Comparison of ENCODE assay signal across 1 cellular context in the genomic region with DNA sequence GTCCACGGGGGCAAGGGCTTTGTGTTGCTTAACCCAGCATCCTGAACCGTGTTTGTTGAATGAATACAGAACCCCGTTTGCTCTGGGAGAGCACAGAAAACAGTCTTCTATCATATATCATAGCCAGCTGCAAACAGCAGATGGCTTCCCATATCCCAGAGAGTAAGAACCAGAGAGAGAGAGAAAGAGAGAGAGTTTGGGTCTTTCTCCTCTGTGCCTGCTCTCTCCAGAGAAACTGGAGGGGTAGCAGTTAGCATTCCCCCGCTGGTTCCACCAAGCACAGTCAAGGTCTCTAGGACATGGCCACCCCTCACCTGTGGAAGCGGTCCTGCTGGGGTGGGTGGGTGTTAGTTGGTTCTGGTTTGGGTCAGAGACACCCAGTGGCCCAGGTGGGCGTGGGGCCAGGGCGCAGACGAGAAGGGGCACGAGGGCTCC.
TF ChIP-seq lines count a peak whose summit lies in the region.

No MANE protein-coding gene starts in this region.

TF ChIP-seq in HepG2, 621 proteins besides CTCF, POLR2A, EP300 and RAD21 (continued from another document and continues in another):
- TF ChIP-seq, protein P1, sequence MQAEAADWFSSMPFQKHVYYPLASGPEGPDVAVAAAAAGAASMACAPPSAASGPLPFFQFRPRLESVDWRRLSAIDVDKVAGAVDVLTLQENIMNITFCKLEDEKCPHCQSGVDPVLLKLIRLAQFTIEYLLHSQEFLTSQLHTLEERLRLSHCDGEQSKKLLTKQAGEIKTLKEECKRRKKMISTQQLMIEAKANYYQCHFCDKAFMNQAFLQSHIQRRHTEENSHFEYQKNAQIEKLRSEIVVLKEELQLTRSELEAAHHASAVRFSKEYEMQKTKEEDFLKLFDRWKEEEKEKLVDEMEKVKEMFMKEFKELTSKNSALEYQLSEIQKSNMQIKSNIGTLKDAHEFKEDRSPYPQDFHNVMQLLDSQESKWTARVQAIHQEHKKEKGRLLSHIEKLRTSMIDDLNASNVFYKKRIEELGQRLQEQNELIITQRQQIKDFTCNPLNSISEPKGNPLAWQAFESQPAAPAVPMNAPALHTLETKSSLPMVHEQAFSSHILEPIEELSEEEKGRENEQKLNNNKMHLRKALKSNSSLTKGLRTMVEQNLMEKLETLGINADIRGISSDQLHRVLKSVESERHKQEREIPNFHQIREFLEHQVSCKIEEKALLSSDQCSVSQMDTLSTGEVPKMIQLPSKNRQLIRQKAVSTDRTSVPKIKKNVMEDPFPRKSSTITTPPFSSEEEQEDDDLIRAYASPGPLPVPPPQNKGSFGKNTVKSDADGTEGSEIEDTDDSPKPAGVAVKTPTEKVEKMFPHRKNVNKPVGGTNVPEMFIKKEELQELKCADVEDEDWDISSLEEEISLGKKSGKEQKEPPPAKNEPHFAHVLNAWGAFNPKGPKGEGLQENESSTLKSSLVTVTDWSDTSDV (CRISPR knock-in tag; IDR thresholded peaks at IDR 0.05): no peak
- TF ChIP-seq RXRA (CRISPR knock-in tag; IDR thresholded peaks at IDR 0.05) (0 out of 2 replicates have a peak, but pooled peaks have one; percentile 32), FOXO1 (CRISPR knock-in tag; IDR thresholded peaks at IDR 0.05) (no peak), TARDBP (CRISPR knock-in tag; IDR thresholded peaks at IDR 0.05) (0 out of 2 replicates have a peak, but pooled peaks have one; percentile 11), HHEX (CRISPR knock-in tag; IDR thresholded peaks at IDR 0.05) (no peak), ZNF292 (CRISPR knock-in tag; IDR thresholded peaks at IDR 0.05; ENCODE audit: borderline replicate concordance, low read depth) (no peak), ZNF33A (CRISPR knock-in tag; IDR thresholded peaks at IDR 0.05; ENCODE audit: borderline replicate concordance) (no peak), AGO2 (optimal IDR thresholded peaks at IDR 0.05; ENCODE audit: low read depth, low read length) (no peak), ZNF780A (CRISPR knock-in tag; IDR thresholded peaks at IDR 0.05) (0 out of 2 replicates have a peak, but pooled peaks have one; percentile 45), KDM4B (CRISPR knock-in tag; IDR thresholded peaks at IDR 0.05) (no peak), TMF1 (CRISPR knock-in tag; IDR thresholded peaks at IDR 0.05; ENCODE audit: low read depth) (no peak), ZNF234 (CRISPR knock-in tag; conservative IDR thresholded peaks at IDR 0.05) (no peak), SRSF1 (optimal IDR thresholded peaks at IDR 0.05; ENCODE audit: low read depth, low read length) (no peak), ZNF451 (CRISPR knock-in tag; IDR thresholded peaks at IDR 0.05) (no peak)
- TF ChIP-seq, protein P2, sequence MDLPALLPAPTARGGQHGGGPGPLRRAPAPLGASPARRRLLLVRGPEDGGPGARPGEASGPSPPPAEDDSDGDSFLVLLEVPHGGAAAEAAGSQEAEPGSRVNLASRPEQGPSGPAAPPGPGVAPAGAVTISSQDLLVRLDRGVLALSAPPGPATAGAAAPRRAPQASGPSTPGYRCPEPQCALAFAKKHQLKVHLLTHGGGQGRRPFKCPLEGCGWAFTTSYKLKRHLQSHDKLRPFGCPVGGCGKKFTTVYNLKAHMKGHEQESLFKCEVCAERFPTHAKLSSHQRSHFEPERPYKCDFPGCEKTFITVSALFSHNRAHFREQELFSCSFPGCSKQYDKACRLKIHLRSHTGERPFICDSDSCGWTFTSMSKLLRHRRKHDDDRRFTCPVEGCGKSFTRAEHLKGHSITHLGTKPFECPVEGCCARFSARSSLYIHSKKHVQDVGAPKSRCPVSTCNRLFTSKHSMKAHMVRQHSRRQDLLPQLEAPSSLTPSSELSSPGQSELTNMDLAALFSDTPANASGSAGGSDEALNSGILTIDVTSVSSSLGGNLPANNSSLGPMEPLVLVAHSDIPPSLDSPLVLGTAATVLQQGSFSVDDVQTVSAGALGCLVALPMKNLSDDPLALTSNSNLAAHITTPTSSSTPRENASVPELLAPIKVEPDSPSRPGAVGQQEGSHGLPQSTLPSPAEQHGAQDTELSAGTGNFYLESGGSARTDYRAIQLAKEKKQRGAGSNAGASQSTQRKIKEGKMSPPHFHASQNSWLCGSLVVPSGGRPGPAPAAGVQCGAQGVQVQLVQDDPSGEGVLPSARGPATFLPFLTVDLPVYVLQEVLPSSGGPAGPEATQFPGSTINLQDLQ (CRISPR knock-in tag; IDR thresholded peaks at IDR 0.05): no peak
- TF ChIP-seq, protein P3, sequence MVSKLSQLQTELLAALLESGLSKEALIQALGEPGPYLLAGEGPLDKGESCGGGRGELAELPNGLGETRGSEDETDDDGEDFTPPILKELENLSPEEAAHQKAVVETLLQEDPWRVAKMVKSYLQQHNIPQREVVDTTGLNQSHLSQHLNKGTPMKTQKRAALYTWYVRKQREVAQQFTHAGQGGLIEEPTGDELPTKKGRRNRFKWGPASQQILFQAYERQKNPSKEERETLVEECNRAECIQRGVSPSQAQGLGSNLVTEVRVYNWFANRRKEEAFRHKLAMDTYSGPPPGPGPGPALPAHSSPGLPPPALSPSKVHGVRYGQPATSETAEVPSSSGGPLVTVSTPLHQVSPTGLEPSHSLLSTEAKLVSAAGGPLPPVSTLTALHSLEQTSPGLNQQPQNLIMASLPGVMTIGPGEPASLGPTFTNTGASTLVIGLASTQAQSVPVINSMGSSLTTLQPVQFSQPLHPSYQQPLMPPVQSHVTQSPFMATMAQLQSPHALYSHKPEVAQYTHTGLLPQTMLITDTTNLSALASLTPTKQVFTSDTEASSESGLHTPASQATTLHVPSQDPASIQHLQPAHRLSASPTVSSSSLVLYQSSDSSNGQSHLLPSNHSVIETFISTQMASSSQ (IDR thresholded peaks at IDR 0.05; ENCODE audit: low read depth): no peak
- TF ChIP-seq, protein P3 (CRISPR knock-in tag; IDR thresholded peaks at IDR 0.05; ENCODE audit: borderline replicate concordance): no peak
- TF ChIP-seq, protein P4, sequence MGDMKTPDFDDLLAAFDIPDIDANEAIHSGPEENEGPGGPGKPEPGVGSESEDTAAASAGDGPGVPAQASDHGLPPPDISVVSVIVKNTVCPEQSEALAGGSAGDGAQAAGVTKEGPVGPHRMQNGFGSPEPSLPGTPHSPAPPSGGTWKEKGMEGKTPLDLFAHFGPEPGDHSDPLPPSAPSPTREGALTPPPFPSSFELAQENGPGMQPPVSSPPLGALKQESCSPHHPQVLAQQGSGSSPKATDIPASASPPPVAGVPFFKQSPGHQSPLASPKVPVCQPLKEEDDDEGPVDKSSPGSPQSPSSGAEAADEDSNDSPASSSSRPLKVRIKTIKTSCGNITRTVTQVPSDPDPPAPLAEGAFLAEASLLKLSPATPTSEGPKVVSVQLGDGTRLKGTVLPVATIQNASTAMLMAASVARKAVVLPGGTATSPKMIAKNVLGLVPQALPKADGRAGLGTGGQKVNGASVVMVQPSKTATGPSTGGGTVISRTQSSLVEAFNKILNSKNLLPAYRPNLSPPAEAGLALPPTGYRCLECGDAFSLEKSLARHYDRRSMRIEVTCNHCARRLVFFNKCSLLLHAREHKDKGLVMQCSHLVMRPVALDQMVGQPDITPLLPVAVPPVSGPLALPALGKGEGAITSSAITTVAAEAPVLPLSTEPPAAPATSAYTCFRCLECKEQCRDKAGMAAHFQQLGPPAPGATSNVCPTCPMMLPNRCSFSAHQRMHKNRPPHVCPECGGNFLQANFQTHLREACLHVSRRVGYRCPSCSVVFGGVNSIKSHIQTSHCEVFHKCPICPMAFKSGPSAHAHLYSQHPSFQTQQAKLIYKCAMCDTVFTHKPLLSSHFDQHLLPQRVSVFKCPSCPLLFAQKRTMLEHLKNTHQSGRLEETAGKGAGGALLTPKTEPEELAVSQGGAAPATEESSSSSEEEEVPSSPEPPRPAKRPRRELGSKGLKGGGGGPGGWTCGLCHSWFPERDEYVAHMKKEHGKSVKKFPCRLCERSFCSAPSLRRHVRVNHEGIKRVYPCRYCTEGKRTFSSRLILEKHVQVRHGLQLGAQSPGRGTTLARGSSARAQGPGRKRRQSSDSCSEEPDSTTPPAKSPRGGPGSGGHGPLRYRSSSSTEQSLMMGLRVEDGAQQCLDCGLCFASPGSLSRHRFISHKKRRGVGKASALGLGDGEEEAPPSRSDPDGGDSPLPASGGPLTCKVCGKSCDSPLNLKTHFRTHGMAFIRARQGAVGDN (CRISPR knock-in tag; IDR thresholded peaks at IDR 0.05): 0 out of 2 replicates have a peak, but pooled peaks have one; percentile 45
- TF ChIP-seq, protein P5, sequence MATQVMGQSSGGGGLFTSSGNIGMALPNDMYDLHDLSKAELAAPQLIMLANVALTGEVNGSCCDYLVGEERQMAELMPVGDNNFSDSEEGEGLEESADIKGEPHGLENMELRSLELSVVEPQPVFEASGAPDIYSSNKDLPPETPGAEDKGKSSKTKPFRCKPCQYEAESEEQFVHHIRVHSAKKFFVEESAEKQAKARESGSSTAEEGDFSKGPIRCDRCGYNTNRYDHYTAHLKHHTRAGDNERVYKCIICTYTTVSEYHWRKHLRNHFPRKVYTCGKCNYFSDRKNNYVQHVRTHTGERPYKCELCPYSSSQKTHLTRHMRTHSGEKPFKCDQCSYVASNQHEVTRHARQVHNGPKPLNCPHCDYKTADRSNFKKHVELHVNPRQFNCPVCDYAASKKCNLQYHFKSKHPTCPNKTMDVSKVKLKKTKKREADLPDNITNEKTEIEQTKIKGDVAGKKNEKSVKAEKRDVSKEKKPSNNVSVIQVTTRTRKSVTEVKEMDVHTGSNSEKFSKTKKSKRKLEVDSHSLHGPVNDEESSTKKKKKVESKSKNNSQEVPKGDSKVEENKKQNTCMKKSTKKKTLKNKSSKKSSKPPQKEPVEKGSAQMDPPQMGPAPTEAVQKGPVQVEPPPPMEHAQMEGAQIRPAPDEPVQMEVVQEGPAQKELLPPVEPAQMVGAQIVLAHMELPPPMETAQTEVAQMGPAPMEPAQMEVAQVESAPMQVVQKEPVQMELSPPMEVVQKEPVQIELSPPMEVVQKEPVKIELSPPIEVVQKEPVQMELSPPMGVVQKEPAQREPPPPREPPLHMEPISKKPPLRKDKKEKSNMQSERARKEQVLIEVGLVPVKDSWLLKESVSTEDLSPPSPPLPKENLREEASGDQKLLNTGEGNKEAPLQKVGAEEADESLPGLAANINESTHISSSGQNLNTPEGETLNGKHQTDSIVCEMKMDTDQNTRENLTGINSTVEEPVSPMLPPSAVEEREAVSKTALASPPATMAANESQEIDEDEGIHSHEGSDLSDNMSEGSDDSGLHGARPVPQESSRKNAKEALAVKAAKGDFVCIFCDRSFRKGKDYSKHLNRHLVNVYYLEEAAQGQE (IDR thresholded peaks at IDR 0.05; ENCODE audit: borderline replicate concordance in 1 of 2, low read depth in 1 of 2, low read length in 2 of 2): no peak
- TF ChIP-seq, protein P6, sequence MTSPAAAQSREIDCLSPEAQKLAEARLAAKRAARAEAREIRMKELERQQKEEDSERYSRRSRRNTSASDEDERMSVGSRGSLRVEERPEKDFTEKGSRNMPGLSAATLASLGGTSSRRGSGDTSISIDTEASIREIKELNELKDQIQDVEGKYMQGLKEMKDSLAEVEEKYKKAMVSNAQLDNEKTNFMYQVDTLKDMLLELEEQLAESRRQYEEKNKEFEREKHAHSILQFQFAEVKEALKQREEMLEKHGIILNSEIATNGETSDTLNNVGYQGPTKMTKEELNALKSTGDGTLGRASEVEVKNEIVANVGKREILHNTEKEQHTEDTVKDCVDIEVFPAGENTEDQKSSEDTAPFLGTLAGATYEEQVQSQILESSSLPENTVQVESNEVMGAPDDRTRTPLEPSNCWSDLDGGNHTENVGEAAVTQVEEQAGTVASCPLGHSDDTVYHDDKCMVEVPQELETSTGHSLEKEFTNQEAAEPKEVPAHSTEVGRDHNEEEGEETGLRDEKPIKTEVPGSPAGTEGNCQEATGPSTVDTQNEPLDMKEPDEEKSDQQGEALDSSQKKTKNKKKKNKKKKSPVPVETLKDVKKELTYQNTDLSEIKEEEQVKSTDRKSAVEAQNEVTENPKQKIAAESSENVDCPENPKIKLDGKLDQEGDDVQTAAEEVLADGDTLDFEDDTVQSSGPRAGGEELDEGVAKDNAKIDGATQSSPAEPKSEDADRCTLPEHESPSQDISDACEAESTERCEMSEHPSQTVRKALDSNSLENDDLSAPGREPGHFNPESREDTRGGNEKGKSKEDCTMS (CRISPR knock-in tag; conservative IDR thresholded peaks at IDR 0.05): no peak
- TF ChIP-seq, protein P7, sequence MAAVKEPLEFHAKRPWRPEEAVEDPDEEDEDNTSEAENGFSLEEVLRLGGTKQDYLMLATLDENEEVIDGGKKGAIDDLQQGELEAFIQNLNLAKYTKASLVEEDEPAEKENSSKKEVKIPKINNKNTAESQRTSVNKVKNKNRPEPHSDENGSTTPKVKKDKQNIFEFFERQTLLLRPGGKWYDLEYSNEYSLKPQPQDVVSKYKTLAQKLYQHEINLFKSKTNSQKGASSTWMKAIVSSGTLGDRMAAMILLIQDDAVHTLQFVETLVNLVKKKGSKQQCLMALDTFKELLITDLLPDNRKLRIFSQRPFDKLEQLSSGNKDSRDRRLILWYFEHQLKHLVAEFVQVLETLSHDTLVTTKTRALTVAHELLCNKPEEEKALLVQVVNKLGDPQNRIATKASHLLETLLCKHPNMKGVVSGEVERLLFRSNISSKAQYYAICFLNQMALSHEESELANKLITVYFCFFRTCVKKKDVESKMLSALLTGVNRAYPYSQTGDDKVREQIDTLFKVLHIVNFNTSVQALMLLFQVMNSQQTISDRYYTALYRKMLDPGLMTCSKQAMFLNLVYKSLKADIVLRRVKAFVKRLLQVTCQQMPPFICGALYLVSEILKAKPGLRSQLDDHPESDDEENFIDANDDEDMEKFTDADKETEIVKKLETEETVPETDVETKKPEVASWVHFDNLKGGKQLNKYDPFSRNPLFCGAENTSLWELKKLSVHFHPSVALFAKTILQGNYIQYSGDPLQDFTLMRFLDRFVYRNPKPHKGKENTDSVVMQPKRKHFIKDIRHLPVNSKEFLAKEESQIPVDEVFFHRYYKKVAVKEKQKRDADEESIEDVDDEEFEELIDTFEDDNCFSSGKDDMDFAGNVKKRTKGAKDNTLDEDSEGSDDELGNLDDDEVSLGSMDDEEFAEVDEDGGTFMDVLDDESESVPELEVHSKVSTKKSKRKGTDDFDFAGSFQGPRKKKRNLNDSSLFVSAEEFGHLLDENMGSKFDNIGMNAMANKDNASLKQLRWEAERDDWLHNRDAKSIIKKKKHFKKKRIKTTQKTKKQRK (IDR thresholded peaks at IDR 0.05; ENCODE audit: low read length): no peak
- TF ChIP-seq, protein P8, sequence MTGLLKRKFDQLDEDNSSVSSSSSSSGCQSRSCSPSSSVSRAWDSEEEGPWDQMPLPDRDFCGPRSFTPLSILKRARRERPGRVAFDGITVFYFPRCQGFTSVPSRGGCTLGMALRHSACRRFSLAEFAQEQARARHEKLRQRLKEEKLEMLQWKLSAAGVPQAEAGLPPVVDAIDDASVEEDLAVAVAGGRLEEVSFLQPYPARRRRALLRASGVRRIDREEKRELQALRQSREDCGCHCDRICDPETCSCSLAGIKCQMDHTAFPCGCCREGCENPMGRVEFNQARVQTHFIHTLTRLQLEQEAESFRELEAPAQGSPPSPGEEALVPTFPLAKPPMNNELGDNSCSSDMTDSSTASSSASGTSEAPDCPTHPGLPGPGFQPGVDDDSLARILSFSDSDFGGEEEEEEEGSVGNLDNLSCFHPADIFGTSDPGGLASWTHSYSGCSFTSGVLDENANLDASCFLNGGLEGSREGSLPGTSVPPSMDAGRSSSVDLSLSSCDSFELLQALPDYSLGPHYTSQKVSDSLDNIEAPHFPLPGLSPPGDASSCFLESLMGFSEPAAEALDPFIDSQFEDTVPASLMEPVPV (CRISPR knock-in tag; IDR thresholded peaks at IDR 0.05): no peak
